16 cellular contexts compared by ENCODE assay signal in the genomic region with DNA sequence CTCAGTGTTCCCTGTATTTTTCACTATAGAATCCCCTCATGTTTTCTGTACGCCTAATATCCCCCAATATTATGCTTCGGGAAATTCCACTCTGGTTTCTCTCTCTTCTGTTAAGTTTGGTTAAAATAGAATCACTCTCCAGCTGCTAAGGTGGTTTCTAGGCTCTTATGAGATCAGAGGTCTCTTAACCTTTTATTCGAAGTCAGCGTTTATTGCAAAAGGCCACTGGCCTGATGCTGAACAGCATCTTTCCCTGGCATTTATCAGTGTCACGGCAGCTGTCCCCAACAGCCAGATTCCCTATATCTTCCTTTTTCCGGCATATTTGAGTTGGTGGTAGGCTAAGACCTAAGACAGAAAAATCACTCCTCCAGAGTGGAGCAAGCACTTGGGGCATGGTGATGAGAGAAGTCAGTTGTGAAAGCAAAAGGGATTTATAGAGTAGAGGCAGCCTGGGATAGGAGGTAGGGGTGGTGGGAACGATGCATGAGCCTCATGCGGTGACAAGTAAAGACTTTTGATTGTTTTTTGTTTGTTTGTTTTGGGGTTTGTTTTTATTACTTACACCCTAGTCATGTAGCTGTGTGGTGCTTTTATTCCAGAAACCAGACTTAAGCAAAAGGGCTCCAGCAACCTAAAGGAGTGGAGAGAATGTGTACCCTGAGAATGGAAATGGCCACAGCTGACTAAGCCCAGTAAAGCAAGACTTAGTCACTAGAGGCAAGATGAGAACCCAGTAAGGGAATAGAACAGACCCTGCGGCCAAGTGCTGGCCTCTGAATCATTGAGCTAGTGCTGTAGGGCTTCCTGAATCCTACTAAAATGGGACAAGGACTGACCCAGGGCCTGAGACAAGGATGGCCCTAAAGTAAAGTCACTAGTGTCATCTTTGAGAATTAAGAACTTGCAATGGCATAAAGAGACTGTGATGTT.
DNase-seq lines count a peak whose midpoint lies in the region; ATAC-seq and TF ChIP-seq lines count a peak whose summit lies in the region.
"Had no signal": no experiment of that assay in that cellular context is flagged by ENCODE, and none has a peak within 500 bp of the region (broad histone marks: within the 10 kb centered on the region; RNA-seq: fewer than 3 reads in every experiment).

No MANE protein-coding gene starts in this region.

- no peak overlapping the region for H3K27ac Mint-ChIP-seq in stimulated activated effector memory CD8-positive, alpha-beta T cell treated with anti-CD3 and anti-CD28 coated beads, Interleukin-12 subunit alpha, Interleukin-12 subunit beta, amount 100 ng/mL, for 72 hours
- H3K27ac Mint-ChIP-seq in activated T-cell treated with anti-CD3 and anti-CD28 coated beads, Interleukin-2, amount 50 U/mL, for 72 hours, result no peak overlapping the region
- H3K27ac Mint-ChIP-seq: natural killer cell treated with Interleukin-12 subunit alpha and Interleukin-12 subunit beta and Interleukin-15 and Interleukin-18, amount 100 ng/mL, for 72 hours had no signal

- H3K27ac ChIP-seq in RWPE1, result no peak overlapping the region
- H3K27ac ChIP-seq: lower lobe of right lung, SJCRH30 had no signal

- no peaks in the 10 kb centered on the region for H3K4me1 Mint-ChIP-seq in stimulated activated effector memory CD8-positive, alpha-beta T cell treated with anti-CD3 and anti-CD28 coated beads, Interleukin-12 subunit alpha, Interleukin-12 subunit beta, amount 100 ng/mL, for 72 hours
- H3K4me1 Mint-ChIP-seq in activated T-cell treated with anti-CD3 and anti-CD28 coated beads, Interleukin-2, amount 50 U/mL, for 72 hours (ENCODE audit: low read depth), result no peaks in the 10 kb centered on the region

- H3K36me3 Mint-ChIP-seq in stimulated activated effector memory CD8-positive, alpha-beta T cell treated with anti-CD3 and anti-CD28 coated beads, Interleukin-12 subunit alpha, Interleukin-12 subunit beta, amount 100 ng/mL, for 72 hours, result no peaks in the 10 kb centered on the region
- H3K36me3 Mint-ChIP-seq in activated T-cell treated with anti-CD3 and anti-CD28 coated beads, Interleukin-2, amount 50 U/mL, for 72 hours (ENCODE audit: insufficient read depth in 2 of 2), result no peaks in the 10 kb centered on the region
- H3K36me3 Mint-ChIP-seq: natural killer cell treated with Interleukin-12 subunit alpha and Interleukin-12 subunit beta and Interleukin-15 and Interleukin-18, amount 100 ng/mL, for 72 hours had no signal

- DNase-seq in GM04504 (ENCODE audit: low read depth) (peak; percentile 62), RWPE1 (ENCODE audit: low spot score) (peak; percentile 43), epithelial cell of esophagus (ENCODE audit: low read depth) (peak; percentile 84), skeletal muscle cell (ENCODE audit: low read depth) (peak; percentile 65)
- no peak for DNase-seq in stimulated activated effector memory CD8-positive, alpha-beta T cell treated with anti-CD3 and anti-CD28 coated beads, Interleukin-12 subunit alpha, Interleukin-12 subunit beta, amount 100 ng/mL, for 72 hours (ENCODE audit: low spot score in 2 of 2)
- DNase-seq in activated T-cell treated with anti-CD3 and anti-CD28 coated beads, Interleukin-2, amount 50 U/mL, for 72 hours, result no peak
- DNase-seq: activated gamma-delta T cell treated with Interleukin-2 at 50 U/mL for 16 hours; caudate nucleus; lower lobe of right lung; NCI-H1092; NCI-H2171; retina; SJCRH30; stimulated activated CD4-positive, alpha-beta T cell treated with anti-CD3 and anti-CD28 coated beads, Interleukin-2, amount 100 ng/mL, for 24 hours had no signal

- TF ChIP-seq CTCF in RWPE1 (conservative IDR thresholded peaks at IDR 0.05; ENCODE audit: low read depth), result no peak
- TF ChIP-seq CTCF in epithelial cell of esophagus (IDR thresholded peaks at IDR 0.05; ENCODE audit: insufficient read depth, low read depth, low read length, missing control alignments), result no peak

- CTCF ChIA-PET in RWPE1 (lab: Yijun Ruan, JAX), result interaction anchor here (0.6 kb wide), 1 partner anchor 462 kb away, joined by 4 read pairs; no protein-coding TSS in a partner anchor

- H3K4me3 Mint-ChIP-seq in stimulated activated effector memory CD8-positive, alpha-beta T cell treated with anti-CD3 and anti-CD28 coated beads, Interleukin-12 subunit alpha, Interleukin-12 subunit beta, amount 100 ng/mL, for 72 hours, result no peak overlapping the region
- no peak overlapping the region for H3K4me3 Mint-ChIP-seq in activated T-cell treated with anti-CD3 and anti-CD28 coated beads, Interleukin-2, amount 50 U/mL, for 72 hours
- H3K4me3 Mint-ChIP-seq: natural killer cell treated with Interleukin-12 subunit alpha and Interleukin-12 subunit beta and Interleukin-15 and Interleukin-18, amount 100 ng/mL, for 72 hours had no signal

- ATAC-seq in stimulated activated effector memory CD8-positive, alpha-beta T cell treated with anti-CD3 and anti-CD28 coated beads, Interleukin-12 subunit alpha, Interleukin-12 subunit beta, amount 100 ng/mL, for 72 hours, result no peak
- ATAC-seq in activated T-cell treated with anti-CD3 and anti-CD28 coated beads, Interleukin-2, amount 50 U/mL, for 72 hours (replicated peaks in 1 of 2), result no peak
- no peak for ATAC-seq in GM18907 (IDR thresholded peaks at IDR 0.05; ENCODE audit: unreplicated experiment)
- ATAC-seq: lower lobe of right lung had no signal

- H3K27me3 Mint-ChIP-seq in activated T-cell treated with anti-CD3 and anti-CD28 coated beads, Interleukin-2, amount 50 U/mL, for 72 hours (ENCODE audit: low read depth), result peaks cover 24% of the 10 kb centered on the region

- H3K9me3 Mint-ChIP-seq in stimulated activated effector memory CD8-positive, alpha-beta T cell treated with anti-CD3 and anti-CD28 coated beads, Interleukin-12 subunit alpha, Interleukin-12 subunit beta, amount 100 ng/mL, for 72 hours, result no peaks in the 10 kb centered on the region
- no peaks in the 10 kb centered on the region for H3K9me3 Mint-ChIP-seq in activated T-cell treated with anti-CD3 and anti-CD28 coated beads, Interleukin-2, amount 50 U/mL, for 72 hours
- H3K9me3 Mint-ChIP-seq: natural killer cell treated with Interleukin-12 subunit alpha and Interleukin-12 subunit beta and Interleukin-15 and Interleukin-18, amount 100 ng/mL, for 72 hours had no signal

- H3K4me3 ChIP-seq in epithelial cell of esophagus (ENCODE audit: low read length) (no peak overlapping the region), skeletal muscle cell (ENCODE audit: low read depth, low read length) (no peak overlapping the region)
- H3K4me3 ChIP-seq: lower lobe of right lung, SJCRH30 had no signal

- POLR2A ChIA-PET in RWPE1 (lab: Yijun Ruan, JAX; ENCODE audit: low non-redundant PET), result no interaction called here

Comparison
In these comparisons a context has a peak if more than half of its experiments do, and no peak if none do; other contexts are left out.
1. DNase-seq: peak in GM04504 (single experiment), RWPE1 (single experiment), epithelial cell of esophagus (single experiment) and skeletal muscle cell (single experiment); none in stimulated activated effector memory CD8-positive, alpha-beta T cell treated with anti-CD3 and anti-CD28 coated beads, Interleukin-12 subunit alpha, Interleukin-12 subunit beta, amount 100 ng/mL, for 72 hours (0 of 2) and activated T-cell treated with anti-CD3 and anti-CD28 coated beads, Interleukin-2, amount 50 U/mL, for 72 hours (0 of 2).